Comparison of ENCODE assay signal across 11 cellular contexts in the genomic region with DNA sequence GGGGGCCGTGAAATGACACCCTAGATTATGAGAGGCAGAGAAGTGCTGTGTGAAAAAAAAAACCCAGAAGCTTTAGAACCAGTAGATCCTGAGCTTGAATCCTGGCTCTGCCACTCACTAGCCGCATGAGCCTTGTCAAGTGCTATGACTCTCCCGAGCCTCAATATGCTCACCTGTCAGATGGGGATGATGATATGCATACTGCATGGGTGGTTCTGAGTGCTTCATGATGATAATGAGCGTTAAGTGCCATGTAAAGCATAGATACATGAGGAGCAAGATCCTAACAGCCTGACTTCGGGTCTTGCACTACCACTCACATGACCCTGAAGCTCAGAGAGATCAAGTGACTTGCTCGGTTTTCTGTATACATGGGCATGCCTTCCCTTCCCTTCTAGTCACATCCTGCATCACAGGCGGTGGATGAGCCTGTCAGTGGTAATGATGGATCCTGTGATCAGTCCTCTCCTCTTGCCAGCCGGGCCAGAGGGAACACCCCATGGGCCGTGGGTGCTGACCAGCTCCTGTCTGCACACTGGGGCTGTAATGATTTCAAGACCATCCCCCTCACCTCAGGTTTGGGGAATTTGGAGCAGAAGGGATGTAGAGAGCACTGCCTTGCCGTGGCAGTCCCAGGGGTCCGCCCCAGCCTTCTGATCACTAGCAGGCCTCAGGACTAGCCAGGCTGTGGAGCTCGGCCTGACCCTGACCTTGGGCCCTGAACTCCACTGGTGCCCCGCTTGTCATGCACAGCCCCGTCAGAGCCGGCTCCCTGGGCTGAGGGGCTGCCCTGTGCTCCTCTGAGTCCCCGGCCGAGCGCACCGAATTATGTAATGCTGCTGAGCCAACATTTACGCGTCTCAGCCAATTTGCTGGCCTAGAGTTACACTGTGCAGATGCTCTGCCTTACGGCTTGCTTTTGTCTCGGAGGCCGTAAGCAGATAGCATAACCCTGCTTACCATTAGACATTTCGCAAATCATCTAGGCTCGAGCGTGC.
DNase-seq lines count a peak whose midpoint lies in the region; ATAC-seq lines count a peak whose summit lies in the region.
"Had no signal": no experiment of that assay in that cellular context is flagged by ENCODE, and none has a peak within 500 bp of the region (broad histone marks: within the 10 kb centered on the region; RNA-seq: fewer than 3 reads in every experiment).

No MANE protein-coding gene starts in this region.

- no peaks in the 10 kb centered on the region for H3K27me3 ChIP-seq in right cardiac atrium (ENCODE audit: control insufficient read depth, insufficient read depth)

- intact Hi-C loops in right cardiac atrium (cut with DNase I) (no loop called here), sciatic nerve (cut with DNase I) (no loop called here)

- peaks cover 14% of the 10 kb centered on the region for H3K4me1 ChIP-seq in right cardiac atrium (ENCODE audit: control insufficient read depth, insufficient read depth, low read length)

- no peak overlapping the region for H3K4me3 ChIP-seq in right cardiac atrium (ENCODE audit: low read length)

- 72% methylated on average over 27 of the region's 27 CpGs for WGBS in right cardiac atrium

- H3K9me3 ChIP-seq in right cardiac atrium (ENCODE audit: control insufficient read depth, low read length): no peaks in the 10 kb centered on the region

- DNase-seq in ELF-1 (ENCODE audit: low read depth, low spot score) (peak; percentile 1), right cardiac atrium (peak; percentile 40 to 79 (median 70)), sciatic nerve (ENCODE audit: low spot score) (peak; percentile 69), OCI-M1 (lab: John Stamatoyannopoulos, UW) (no peak), H4 (ENCODE audit: low spot score) (no peak)
- DNase-seq: activated T-cell treated with anti-CD3 and anti-CD28 coated beads, Interleukin-2, amount 50 U/mL, for 4 hours; foreskin melanocyte; T1000 had no signal

- peak; percentile 38 to 72 for ATAC-seq in right cardiac atrium
- ATAC-seq in sciatic nerve: peak; percentile 85
- ATAC-seq in HG02970 (IDR thresholded peaks at IDR 0.05; ENCODE audit: low FRiP score, unreplicated experiment): no peak
- ATAC-seq in GM21717 (IDR thresholded peaks at IDR 0.05; ENCODE audit: unreplicated experiment): no peak
- ATAC-seq: activated T-cell treated with anti-CD3 and anti-CD28 coated beads, Interleukin-2, amount 50 U/mL, for 4 hours had no signal

- H3K27ac ChIP-seq in angular gyrus (ENCODE audit: low read depth, low read length): peak overlapping the region; percentile 13
- peak overlapping the region; percentile 73 for H3K27ac ChIP-seq in right cardiac atrium (ENCODE audit: low read length)

Comparison
In these comparisons a context has a peak if more than half of its experiments do, and no peak if none do; other contexts are left out.
1. DNase-seq: peak in ELF-1 (single experiment), right cardiac atrium (3 of 3) and sciatic nerve (single experiment); none in OCI-M1 (single experiment) and H4 (single experiment).
2. ATAC-seq: peak in right cardiac atrium (2 of 2) and sciatic nerve (single experiment); none in HG02970 (single experiment) and GM21717 (single experiment).